Comparison of ENCODE assay signal across 1 cellular context in the genomic region with DNA sequence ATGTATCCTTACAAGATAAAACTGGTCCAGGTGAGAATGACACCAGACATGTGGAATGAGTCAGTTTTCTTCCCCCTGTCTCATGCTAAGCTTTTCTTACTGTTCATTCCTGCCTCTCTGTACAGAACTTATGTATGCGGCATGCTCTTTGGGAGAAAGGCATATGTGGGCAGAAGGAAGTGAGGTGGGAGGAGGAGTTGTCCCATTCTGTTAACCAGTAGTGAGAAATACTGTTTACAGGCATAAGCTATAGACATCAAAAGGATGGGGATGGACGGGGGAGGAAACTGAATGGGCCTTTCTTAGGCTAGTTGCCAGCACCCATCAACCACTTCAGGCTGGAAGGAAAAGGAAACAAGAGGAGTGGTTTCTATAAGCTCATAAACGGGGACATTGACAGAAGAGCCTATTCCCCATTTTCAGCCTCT.
A peak's percentile ranks its signal among the peaks of the same experiment; 100 is the strongest.
TF ChIP-seq lines count a peak whose summit lies in the region.

No MANE protein-coding gene starts in this region.

TF ChIP-seq in GM12878, 131 proteins besides CTCF, POLR2A, EP300 and RAD21 (continued from another document):
- TF ChIP-seq, protein P1, sequence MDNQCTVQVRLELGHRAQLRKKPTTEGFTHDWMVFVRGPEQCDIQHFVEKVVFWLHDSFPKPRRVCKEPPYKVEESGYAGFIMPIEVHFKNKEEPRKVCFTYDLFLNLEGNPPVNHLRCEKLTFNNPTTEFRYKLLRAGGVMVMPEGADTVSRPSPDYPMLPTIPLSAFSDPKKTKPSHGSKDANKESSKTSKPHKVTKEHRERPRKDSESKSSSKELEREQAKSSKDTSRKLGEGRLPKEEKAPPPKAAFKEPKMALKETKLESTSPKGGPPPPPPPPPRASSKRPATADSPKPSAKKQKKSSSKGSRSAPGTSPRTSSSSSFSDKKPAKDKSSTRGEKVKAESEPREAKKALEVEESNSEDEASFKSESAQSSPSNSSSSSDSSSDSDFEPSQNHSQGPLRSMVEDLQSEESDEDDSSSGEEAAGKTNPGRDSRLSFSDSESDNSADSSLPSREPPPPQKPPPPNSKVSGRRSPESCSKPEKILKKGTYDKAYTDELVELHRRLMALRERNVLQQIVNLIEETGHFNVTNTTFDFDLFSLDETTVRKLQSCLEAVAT (IDR thresholded peaks at IDR 0.05), result no peak
- TF ChIP-seq EGR1 (IDR thresholded peaks at IDR 0.05; ENCODE audit: borderline replicate concordance in 1 of 2, low read depth in 2 of 2, low read length in 2 of 2) (peak in 1 of 2 experiments; percentile 5; a peak in 1 of 3 replicates), RAD51 (IDR thresholded peaks at IDR 0.05) (no peak), GATAD2B (conservative IDR thresholded peaks at IDR 0.05; ENCODE audit: low read depth) (no peak), FOXM1 (IDR thresholded peaks at IDR 0.05; ENCODE audit: low read depth, low read length) (peak; percentile 40; the same call in 1 of the 2 replicates), CHD1 (IDR thresholded peaks at IDR 0.05; ENCODE audit: low read depth, low read length) (no peak), IKZF1 (conservative IDR thresholded peaks at IDR 0.05) (peak; percentile 56; the same call in 1 of the 2 replicates), ZNF622 (IDR thresholded peaks at IDR 0.05) (no peak), CHD4 (IDR thresholded peaks at IDR 0.05) (no peak), RUNX3 (IDR thresholded peaks at IDR 0.05; ENCODE audit: low read length) (peak; percentile 38; the same call in 1 of the 2 replicates)
- TF ChIP-seq, protein P2, sequence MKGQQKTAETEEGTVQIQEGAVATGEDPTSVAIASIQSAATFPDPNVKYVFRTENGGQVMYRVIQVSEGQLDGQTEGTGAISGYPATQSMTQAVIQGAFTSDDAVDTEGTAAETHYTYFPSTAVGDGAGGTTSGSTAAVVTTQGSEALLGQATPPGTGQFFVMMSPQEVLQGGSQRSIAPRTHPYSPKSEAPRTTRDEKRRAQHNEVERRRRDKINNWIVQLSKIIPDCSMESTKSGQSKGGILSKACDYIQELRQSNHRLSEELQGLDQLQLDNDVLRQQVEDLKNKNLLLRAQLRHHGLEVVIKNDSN (IDR thresholded peaks at IDR 0.05; ENCODE audit: borderline replicate concordance, extremely low read length, insufficient read depth, low read depth, low read length), result no peak
- TF ChIP-seq, protein P3, sequence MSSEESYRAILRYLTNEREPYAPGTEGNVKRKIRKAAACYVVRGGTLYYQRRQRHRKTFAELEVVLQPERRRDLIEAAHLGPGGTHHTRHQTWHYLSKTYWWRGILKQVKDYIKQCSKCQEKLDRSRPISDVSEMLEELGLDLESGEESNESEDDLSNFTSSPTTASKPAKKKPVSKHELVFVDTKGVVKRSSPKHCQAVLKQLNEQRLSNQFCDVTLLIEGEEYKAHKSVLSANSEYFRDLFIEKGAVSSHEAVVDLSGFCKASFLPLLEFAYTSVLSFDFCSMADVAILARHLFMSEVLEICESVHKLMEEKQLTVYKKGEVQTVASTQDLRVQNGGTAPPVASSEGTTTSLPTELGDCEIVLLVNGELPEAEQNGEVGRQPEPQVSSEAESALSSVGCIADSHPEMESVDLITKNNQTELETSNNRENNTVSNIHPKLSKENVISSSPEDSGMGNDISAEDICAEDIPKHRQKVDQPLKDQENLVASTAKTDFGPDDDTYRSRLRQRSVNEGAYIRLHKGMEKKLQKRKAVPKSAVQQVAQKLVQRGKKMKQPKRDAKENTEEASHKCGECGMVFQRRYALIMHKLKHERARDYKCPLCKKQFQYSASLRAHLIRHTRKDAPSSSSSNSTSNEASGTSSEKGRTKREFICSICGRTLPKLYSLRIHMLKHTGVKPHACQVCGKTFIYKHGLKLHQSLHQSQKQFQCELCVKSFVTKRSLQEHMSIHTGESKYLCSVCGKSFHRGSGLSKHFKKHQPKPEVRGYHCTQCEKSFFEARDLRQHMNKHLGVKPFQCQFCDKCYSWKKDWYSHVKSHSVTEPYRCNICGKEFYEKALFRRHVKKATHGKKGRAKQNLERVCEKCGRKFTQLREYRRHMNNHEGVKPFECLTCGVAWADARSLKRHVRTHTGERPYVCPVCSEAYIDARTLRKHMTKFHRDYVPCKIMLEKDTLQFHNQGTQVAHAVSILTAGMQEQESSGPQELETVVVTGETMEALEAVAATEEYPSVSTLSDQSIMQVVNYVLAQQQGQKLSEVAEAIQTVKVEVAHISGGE (CRISPR knock-in tag; IDR thresholded peaks at IDR 0.05), result no peak
- TF ChIP-seq, protein P4, sequence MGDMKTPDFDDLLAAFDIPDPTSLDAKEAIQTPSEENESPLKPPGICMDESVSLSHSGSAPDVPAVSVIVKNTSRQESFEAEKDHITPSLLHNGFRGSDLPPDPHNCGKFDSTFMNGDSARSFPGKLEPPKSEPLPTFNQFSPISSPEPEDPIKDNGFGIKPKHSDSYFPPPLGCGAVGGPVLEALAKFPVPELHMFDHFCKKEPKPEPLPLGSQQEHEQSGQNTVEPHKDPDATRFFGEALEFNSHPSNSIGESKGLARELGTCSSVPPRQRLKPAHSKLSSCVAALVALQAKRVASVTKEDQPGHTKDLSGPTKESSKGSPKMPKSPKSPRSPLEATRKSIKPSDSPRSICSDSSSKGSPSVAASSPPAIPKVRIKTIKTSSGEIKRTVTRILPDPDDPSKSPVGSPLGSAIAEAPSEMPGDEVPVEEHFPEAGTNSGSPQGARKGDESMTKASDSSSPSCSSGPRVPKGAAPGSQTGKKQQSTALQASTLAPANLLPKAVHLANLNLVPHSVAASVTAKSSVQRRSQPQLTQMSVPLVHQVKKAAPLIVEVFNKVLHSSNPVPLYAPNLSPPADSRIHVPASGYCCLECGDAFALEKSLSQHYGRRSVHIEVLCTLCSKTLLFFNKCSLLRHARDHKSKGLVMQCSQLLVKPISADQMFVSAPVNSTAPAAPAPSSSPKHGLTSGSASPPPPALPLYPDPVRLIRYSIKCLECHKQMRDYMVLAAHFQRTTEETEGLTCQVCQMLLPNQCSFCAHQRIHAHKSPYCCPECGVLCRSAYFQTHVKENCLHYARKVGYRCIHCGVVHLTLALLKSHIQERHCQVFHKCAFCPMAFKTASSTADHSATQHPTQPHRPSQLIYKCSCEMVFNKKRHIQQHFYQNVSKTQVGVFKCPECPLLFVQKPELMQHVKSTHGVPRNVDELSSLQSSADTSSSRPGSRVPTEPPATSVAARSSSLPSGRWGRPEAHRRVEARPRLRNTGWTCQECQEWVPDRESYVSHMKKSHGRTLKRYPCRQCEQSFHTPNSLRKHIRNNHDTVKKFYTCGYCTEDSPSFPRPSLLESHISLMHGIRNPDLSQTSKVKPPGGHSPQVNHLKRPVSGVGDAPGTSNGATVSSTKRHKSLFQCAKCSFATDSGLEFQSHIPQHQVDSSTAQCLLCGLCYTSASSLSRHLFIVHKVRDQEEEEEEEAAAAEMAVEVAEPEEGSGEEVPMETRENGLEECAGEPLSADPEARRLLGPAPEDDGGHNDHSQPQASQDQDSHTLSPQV (IDR thresholded peaks at IDR 0.05), result no peak
- TF ChIP-seq, protein P5, sequence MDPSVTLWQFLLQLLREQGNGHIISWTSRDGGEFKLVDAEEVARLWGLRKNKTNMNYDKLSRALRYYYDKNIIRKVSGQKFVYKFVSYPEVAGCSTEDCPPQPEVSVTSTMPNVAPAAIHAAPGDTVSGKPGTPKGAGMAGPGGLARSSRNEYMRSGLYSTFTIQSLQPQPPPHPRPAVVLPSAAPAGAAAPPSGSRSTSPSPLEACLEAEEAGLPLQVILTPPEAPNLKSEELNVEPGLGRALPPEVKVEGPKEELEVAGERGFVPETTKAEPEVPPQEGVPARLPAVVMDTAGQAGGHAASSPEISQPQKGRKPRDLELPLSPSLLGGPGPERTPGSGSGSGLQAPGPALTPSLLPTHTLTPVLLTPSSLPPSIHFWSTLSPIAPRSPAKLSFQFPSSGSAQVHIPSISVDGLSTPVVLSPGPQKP (IDR thresholded peaks at IDR 0.05; ENCODE audit: low read depth, low read length), result no peak
